Comparison of ENCODE assay signal across 8 cellular contexts in the genomic region with DNA sequence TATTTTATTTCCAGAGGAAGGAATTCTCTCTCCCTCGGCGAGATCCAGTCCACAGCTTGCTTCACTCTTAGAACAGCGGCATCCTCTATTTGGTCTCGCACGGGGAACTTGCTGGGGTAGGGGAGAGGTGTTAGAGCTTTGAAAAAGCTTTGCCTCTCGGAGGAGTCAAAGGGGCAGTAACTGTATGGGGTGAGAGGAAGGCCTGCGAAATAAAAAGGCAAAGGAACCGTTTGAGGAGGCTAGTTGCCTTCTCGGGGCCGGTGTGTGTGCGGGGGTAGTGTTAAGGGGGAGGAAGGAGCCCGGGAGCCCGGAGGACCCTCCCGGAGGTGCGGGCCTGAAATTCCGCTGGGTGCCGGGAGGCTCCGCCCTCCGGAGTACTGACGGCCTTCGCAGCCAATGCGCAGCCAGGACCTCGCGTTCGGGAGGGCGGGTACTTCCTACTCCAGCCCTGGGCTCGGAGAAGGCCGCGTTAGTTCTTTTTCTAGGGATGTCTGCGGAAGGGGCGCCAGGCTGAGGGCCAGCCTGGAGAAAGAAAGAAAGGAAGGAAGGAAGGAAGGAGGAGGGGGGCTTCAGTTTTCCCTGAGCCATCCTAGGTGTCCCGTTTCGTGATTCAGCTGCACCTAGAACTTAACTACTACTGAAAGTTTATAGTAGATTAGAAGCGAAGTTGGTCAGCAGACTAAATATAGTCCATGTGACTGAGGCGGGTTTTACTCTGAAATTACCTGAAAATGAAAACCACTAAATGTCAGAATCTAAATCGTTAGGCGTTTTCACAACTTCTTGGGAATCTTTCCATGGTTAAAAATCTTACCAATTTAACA. TPM values are rescaled to one million over a fixed set of nuclear protein-coding genes. Genes with fewer than 3 reads are reported as not detected.
DNase-seq lines count a peak whose midpoint lies in the region; ATAC-seq, FAIRE-seq and TF ChIP-seq lines count a peak whose summit lies in the region.

No MANE protein-coding gene starts in this region.

- WGBS in right cardiac atrium = under 1% methylated on average over 37 of the region's 37 CpGs

- H3K27me3 ChIP-seq in right cardiac atrium (ENCODE audit: control insufficient read depth, insufficient read depth) (no peaks in the 10 kb centered on the region), uterus (no peaks in the 10 kb centered on the region)

- intact Hi-C loops in right cardiac atrium (cut with DNase I) (loop anchor here in 2 of 4 donors (10.0 kb wide), 2 partner anchors 46 to 74 kb away; no protein-coding TSS in a partner anchor), uterus (cut with DNase I; ENCODE audit: low total_unique reads) (no loop called here)

- H3K27me3 Mint-ChIP-seq in T-helper 17 cell = no peaks in the 10 kb centered on the region

- H3K4me3 ChIP-seq in right cardiac atrium (ENCODE audit: low read length) (peak overlapping the region; percentile 95), uterus (peak overlapping the region; percentile 75 to 98)

- no peak for TF ChIP-seq CTCF in uterus (IDR thresholded peaks at IDR 0.05)

- ATAC-seq in HG02970 (IDR thresholded peaks at IDR 0.05; ENCODE audit: low FRiP score, unreplicated experiment) (peak; percentile 63), T-helper 17 cell (peak; percentile 82), right cardiac atrium (peak; percentile 90 to 91)

- no peaks in the 10 kb centered on the region for H3K4me1 ChIP-seq in right cardiac atrium (ENCODE audit: control insufficient read depth, insufficient read depth, low read length)
- H3K4me1 ChIP-seq in uterus = peaks cover 0 to 13% of the 10 kb centered on the region in 2 donors

- no peaks in the 10 kb centered on the region for H3K9me3 ChIP-seq in T-helper 17 cell (ENCODE audit: control insufficient read depth, low read length, poor library complexity, severe bottlenecking)
- no peaks in the 10 kb centered on the region for H3K9me3 ChIP-seq in right cardiac atrium (ENCODE audit: control insufficient read depth, low read length)
- H3K9me3 ChIP-seq in uterus = no peaks in the 10 kb centered on the region

- H3K4me3 Mint-ChIP-seq in T-helper 17 cell = peak overlapping the region; percentile 100

- H3K27ac Mint-ChIP-seq in T-helper 17 cell = peak overlapping the region; percentile 100

- peak; percentile 38 to 80 for TF ChIP-seq POLR2A in uterus (IDR thresholded peaks at IDR 0.05)

- H3K27ac ChIP-seq in angular gyrus (ENCODE audit: low read depth, low read length) (peak overlapping the region; percentile 73), right cardiac atrium (ENCODE audit: low read length) (peak overlapping the region; percentile 98), uterus (peak overlapping the region; percentile 92 to 99)

- peak; percentile 90 for FAIRE-seq in GM18507 (lab: Jason Lieb, UNC)

- H3K4me1 Mint-ChIP-seq in T-helper 17 cell = peaks cover 38% of the 10 kb centered on the region

- peaks cover 5% of the 10 kb centered on the region for H3K36me3 Mint-ChIP-seq in T-helper 17 cell (ENCODE audit: low read depth)

- no peaks in the 10 kb centered on the region for H3K36me3 ChIP-seq in uterus

- DNase-seq in GM18507 (ENCODE audit: extremely low spot score, insufficient read length, low read depth) = peak; percentile 73
- DNase-seq in NCI-H187 (lab: John Stamatoyannopoulos, UW) = peak; percentile 9 to 32
- DNase-seq in T-helper 17 cell = peak; percentile 73 to 82 (median 78)
- peak; percentile 91 to 96 (median 95) for DNase-seq in right cardiac atrium
- peak; percentile 90 for DNase-seq in putamen (ENCODE audit: low spot score)
- DNase-seq in uterus = peak; percentile 84 to 91

RNA-seq across cellular contexts. Expression of a gene that starts 2.2 kb away (rescaled TPM):
- total RNA-seq in T-helper 17 cell = 10 to 100 TPM; 42.1 to 50.4 TPM
- total RNA-seq in right cardiac atrium = 100 to 1,000 TPM; 168 to 276 (median 179) TPM
- 57.6 TPM for polyA plus RNA-seq in right cardiac atrium
- 100 to 1,000 TPM in 3 of 4 donors, 10 to 100 TPM in 1; 95.7 to 145 (median 132) TPM for total RNA-seq in uterus

Comparison
In these comparisons a context has a peak if more than half of its experiments do, and no peak if none do; other contexts are left out.
1. Peak in every context shown above with its lines: DNase-seq, ATAC-seq, H3K4me3 ChIP-seq and H3K27ac ChIP-seq.
2. DNase-seq: peak in every context shown above with its lines; median percentile 95 in right cardiac atrium; 90 in putamen; 88 in uterus; 78 in T-helper 17 cell; 73 in GM18507; 20 in NCI-H187.